In genomic region chr12:16359512-16360491, GRCh38 we compare ENCODE assay signal across 1 cellular context.
TF ChIP-seq lines count a peak whose summit lies in the region.

No MANE protein-coding gene starts in this region.

TF ChIP-seq in IMR-90, 13 proteins besides CTCF, POLR2A, EP300 and RAD21:
- TF ChIP-seq SMC3 (IDR thresholded peaks at IDR 0.05; ENCODE audit: low read depth, low read length) = peak; percentile 59
- TF ChIP-seq MXI1 (IDR thresholded peaks at IDR 0.05; ENCODE audit: borderline replicate concordance, low read depth, low read length) = no peak
